In genomic region chr6:142846883-142847287, GRCh38 we compare ENCODE assay signal across 8 cellular contexts.
A peak's percentile ranks its signal among the peaks of the same experiment; 100 is the strongest.
DNase-seq lines count a peak whose midpoint lies in the region; ATAC-seq and TF ChIP-seq lines count a peak whose summit lies in the region.

No MANE protein-coding gene starts in this region.

- H3K9me2 ChIP-seq in Karpas-422 (replicated peaks; ENCODE audit: insufficient read depth, low read length), result no peaks in the 10 kb centered on the region

- H3K9me3 Mint-ChIP-seq in activated CD4-positive, alpha-beta T cell treated with anti-CD3 and anti-CD28 coated beads, Interleukin-2, amount 10 ng/mL, durations not matched to agents 24 days and 14 days, result no peaks in the 10 kb centered on the region
- no peaks in the 10 kb centered on the region for H3K9me3 Mint-ChIP-seq in activated naive CD8-positive, alpha-beta T cell treated with anti-CD3 and anti-CD28 coated beads, Interleukin-2, amount 10 ng/mL, durations not matched to agents 7 days and 5 days

- no peak for ATAC-seq in activated naive CD8-positive, alpha-beta T cell treated with anti-CD3 and anti-CD28 coated beads, Interleukin-2, amount 10 ng/mL, durations not matched to agents 7 days and 5 days (ENCODE audit: low read depth)
- ATAC-seq in HG02678 (IDR thresholded peaks at IDR 0.05; ENCODE audit: unreplicated experiment), result no peak

- H4K20me1 ChIP-seq in Karpas-422 (ENCODE audit: insufficient read depth, low read depth, low read length), result no peaks in the 10 kb centered on the region

- H3K9ac ChIP-seq in Karpas-422 (ENCODE audit: low read length), result no peak overlapping the region

- H3K27ac Mint-ChIP-seq in activated CD4-positive, alpha-beta T cell treated with anti-CD3 and anti-CD28 coated beads, Interleukin-2, amount 10 ng/mL, durations not matched to agents 24 days and 14 days, result peak overlapping the region; percentile 56
- H3K27ac Mint-ChIP-seq in activated naive CD8-positive, alpha-beta T cell treated with anti-CD3 and anti-CD28 coated beads, Interleukin-2, amount 10 ng/mL, durations not matched to agents 7 days and 5 days, result no peak overlapping the region

- TF ChIP-seq CTCF in tibial artery (IDR thresholded peaks at IDR 0.05), result no peak

- H3K36me3 ChIP-seq in tibial artery (no peaks in the 10 kb centered on the region), Karpas-422 (ENCODE audit: insufficient read depth, low read length) (no peaks in the 10 kb centered on the region)

- H3K27me3 ChIP-seq in tibial artery, result no peaks in the 10 kb centered on the region
- no peaks in the 10 kb centered on the region for H3K27me3 ChIP-seq in Karpas-422 (ENCODE audit: low read length)

- peak overlapping the region; percentile 62 to 72 for H3K27ac ChIP-seq in tibial artery
- no peak overlapping the region for H3K27ac ChIP-seq in Karpas-422 (ENCODE audit: low read length)

- H3K9me3 ChIP-seq in tibial artery (no peaks in the 10 kb centered on the region), Karpas-422 (ENCODE audit: low read length) (no peaks in the 10 kb centered on the region)

- peaks cover 83% of the 10 kb centered on the region for H3K4me1 Mint-ChIP-seq in activated CD4-positive, alpha-beta T cell treated with anti-CD3 and anti-CD28 coated beads, Interleukin-2, amount 10 ng/mL, durations not matched to agents 24 days and 14 days
- peaks cover 78% of the 10 kb centered on the region for H3K4me1 Mint-ChIP-seq in activated naive CD8-positive, alpha-beta T cell treated with anti-CD3 and anti-CD28 coated beads, Interleukin-2, amount 10 ng/mL, durations not matched to agents 7 days and 5 days

- intact Hi-C loops in activated CD4-positive, alpha-beta T cell treated with anti-CD3 and anti-CD28 coated beads, Interleukin-2, amount 10 ng/mL, durations not matched to agents 24 days and 14 days (cut with micrococcal nuclease), result loop anchor here (10.0 kb wide), 1 partner anchor 452 kb away; no protein-coding TSS in a partner anchor
- intact Hi-C loops in tibial artery (cut with DNase I; ENCODE audit: low total_unique reads), result loop anchor here (5.0 kb wide), 1 partner anchor 35 kb away; no protein-coding TSS in a partner anchor

- H3K27me3 Mint-ChIP-seq in activated CD4-positive, alpha-beta T cell treated with anti-CD3 and anti-CD28 coated beads, Interleukin-2, amount 10 ng/mL, durations not matched to agents 24 days and 14 days, result no peaks in the 10 kb centered on the region
- H3K27me3 Mint-ChIP-seq in activated naive CD8-positive, alpha-beta T cell treated with anti-CD3 and anti-CD28 coated beads, Interleukin-2, amount 10 ng/mL, durations not matched to agents 7 days and 5 days, result no peaks in the 10 kb centered on the region

- H3K4me3 Mint-ChIP-seq in activated CD4-positive, alpha-beta T cell treated with anti-CD3 and anti-CD28 coated beads, Interleukin-2, amount 10 ng/mL, durations not matched to agents 24 days and 14 days, result peak overlapping the region; percentile 78
- peak overlapping the region; percentile 80 for H3K4me3 Mint-ChIP-seq in activated naive CD8-positive, alpha-beta T cell treated with anti-CD3 and anti-CD28 coated beads, Interleukin-2, amount 10 ng/mL, durations not matched to agents 7 days and 5 days

- H3K4me3 ChIP-seq in tibial artery, result peak overlapping the region; percentile 6 to 9
- no peak overlapping the region for H3K4me3 ChIP-seq in Karpas-422 (ENCODE audit: low read length)

- H3K36me3 Mint-ChIP-seq in activated CD4-positive, alpha-beta T cell treated with anti-CD3 and anti-CD28 coated beads, Interleukin-2, amount 10 ng/mL, durations not matched to agents 24 days and 14 days (ENCODE audit: low read depth), result peaks cover 15% of the 10 kb centered on the region
- peaks cover 2% of the 10 kb centered on the region for H3K36me3 Mint-ChIP-seq in activated naive CD8-positive, alpha-beta T cell treated with anti-CD3 and anti-CD28 coated beads, Interleukin-2, amount 10 ng/mL, durations not matched to agents 7 days and 5 days

- H2AFZ ChIP-seq in Karpas-422 (ENCODE audit: low read length), result no peak overlapping the region

- no peak overlapping the region for H3K4me2 ChIP-seq in Karpas-422 (ENCODE audit: low read depth, low read length, poor library complexity, severe bottlenecking)

- POLR2A ChIA-PET in activated naive CD8-positive, alpha-beta T cell treated with anti-CD3 and anti-CD28 coated beads, Interleukin-2, amount 10 ng/mL, durations not matched to agents 7 days and 5 days (lab: Charles Lee), result interaction anchor here (0.7 to 6.1 kb wide), 3 partner anchors 9 to 53 kb away, joined by 3 to 49 read pairs (median 10); no protein-coding TSS in a partner anchor

- no peaks in the 10 kb centered on the region for H3K79me2 ChIP-seq in Karpas-422 (ENCODE audit: low read length)

- peak; percentile 55 for DNase-seq in activated CD4-positive, alpha-beta T cell treated with anti-CD3 and anti-CD28 coated beads, Interleukin-2, amount 10 ng/mL, durations not matched to agents 24 days and 14 days
- no peak for DNase-seq in activated CD4-positive, alpha-beta T cell treated with anti-CD3 and anti-CD28 coated beads for 1 hour
- DNase-seq in activated naive CD8-positive, alpha-beta T cell treated with anti-CD3 and anti-CD28 coated beads, Interleukin-2, amount 10 ng/mL, durations not matched to agents 7 days and 5 days, result no peak
- DNase-seq in iris pigment epithelial cell (ENCODE audit: low read depth), result peak; percentile 99
- DNase-seq in tibial artery, result peak; percentile 66 to 76
- no peak for DNase-seq in Karpas-422
- no peak for DNase-seq in NCI-H1092 treated with DMSO at 0.1 percent for 48 hours (lab: John Stamatoyannopoulos, UW)

- H3K4me1 ChIP-seq in tibial artery, result peaks cover 0 to 92% (median 44%) of the 10 kb centered on the region in 4 donors
- H3K4me1 ChIP-seq in Karpas-422 (ENCODE audit: low read length), result peaks cover 10% of the 10 kb centered on the region

Comparison
In these comparisons a context has a peak if more than half of its experiments do, and no peak if none do; other contexts are left out.
1. DNase-seq: peak in activated CD4-positive, alpha-beta T cell treated with anti-CD3 and anti-CD28 coated beads, Interleukin-2, amount 10 ng/mL, durations not matched to agents 24 days and 14 days (single experiment), iris pigment epithelial cell (single experiment) and tibial artery (2 of 2); none in activated CD4-positive, alpha-beta T cell treated with anti-CD3 and anti-CD28 coated beads for 1 hour (single experiment), activated naive CD8-positive, alpha-beta T cell treated with anti-CD3 and anti-CD28 coated beads, Interleukin-2, amount 10 ng/mL, durations not matched to agents 7 days and 5 days (single experiment), Karpas-422 (single experiment) and NCI-H1092 treated with DMSO at 0.1 percent for 48 hours (single experiment).